24 cellular contexts compared by ENCODE assay signal in genomic region chr1:201374376-201374775, GRCh38. TPM values are rescaled to one million over a fixed set of nuclear protein-coding genes. Genes with fewer than 3 reads are reported as not detected.
DNase-seq lines count a peak whose midpoint lies in the region; ATAC-seq and TF ChIP-seq lines count a peak whose summit lies in the region.
"Had no signal": no experiment of that assay in that cellular context is flagged by ENCODE, and none has a peak within 500 bp of the region (broad histone marks: within the 10 kb centered on the region; RNA-seq: fewer than 3 reads in every experiment).

No MANE protein-coding gene starts in this region.

- no peaks in the 10 kb centered on the region for H3K23me2 ChIP-seq in H9 (ENCODE audit: insufficient read length, low read depth, low read length, poor library complexity, severe bottlenecking)

- H3K4me3 ChIP-seq in mesendoderm (ENCODE audit: low read length) = no peak overlapping the region
- H3K4me3 ChIP-seq in ascending aorta = no peak overlapping the region
- H3K4me3 ChIP-seq in body of pancreas = no peak overlapping the region
- H3K4me3 ChIP-seq: sigmoid colon had no signal

- no peaks in the 10 kb centered on the region for H3K36me3 Mint-ChIP-seq in H9 (ENCODE audit: insufficient read depth in 1 of 3, low read depth in 3 of 3)

- H3K9me3 Mint-ChIP-seq in H9 = no peaks in the 10 kb centered on the region
- H3K9me3 Mint-ChIP-seq: activated T-helper 2 cell treated with anti-CD3 and anti-CD28 coated beads, Interferon-gamma antibody, Interleukin-2, Interleukin-4, amounts not matched to agents 10 μg/mL and 5 μg/mL and 100 μg/mL, durations not matched to agents 14 hours and 24 hours and 36 hours; effector memory CD8-positive, alpha-beta T cell had no signal

- H3K27me3 Mint-ChIP-seq in H9 (ENCODE audit: low read depth) = peaks cover 12% of the 10 kb centered on the region

- no peak overlapping the region for H2BK120ac ChIP-seq in H9 (ENCODE audit: low read depth, low read length, poor library complexity, severe bottlenecking)
- H2BK120ac ChIP-seq in mesendoderm (ENCODE audit: low read depth, low read length) = no peak overlapping the region

- no peak for ATAC-seq in body of pancreas
- ATAC-seq: effector memory CD8-positive, alpha-beta T cell had no signal

- no peak overlapping the region for H3T11ph ChIP-seq in H9 (ENCODE audit: low read length)

- H4K8ac ChIP-seq in H9 (replicated peaks; ENCODE audit: insufficient read length, low read depth, low read length) = no peak overlapping the region
- H4K8ac ChIP-seq in mesendoderm (ENCODE audit: low read depth, low read length) = no peak overlapping the region

- CTCF ChIA-PET in GM10248 (lab: Yijun Ruan, JAX) = interaction anchor here (1.1 to 3.2 kb wide), 2 partner anchors 11 to 13 kb away, joined by 4 to 18 read pairs; no protein-coding TSS in a partner anchor

- H4K20me1 ChIP-seq in H9 (ENCODE audit: control insufficient read depth, insufficient read depth, insufficient read length) = no peaks in the 10 kb centered on the region

- no peak overlapping the region for H3K27ac ChIP-seq in H9 (ENCODE audit: insufficient read length, low read depth, low read length)
- no peak overlapping the region for H3K27ac ChIP-seq in mesendoderm (ENCODE audit: low read depth, low read length)
- H3K27ac ChIP-seq in ascending aorta = no peak overlapping the region
- H3K27ac ChIP-seq in body of pancreas = no peak overlapping the region
- H3K27ac ChIP-seq: sigmoid colon had no signal

- H3K18ac ChIP-seq in H9 (ENCODE audit: insufficient read length, low read depth, low read length) (no peak overlapping the region), mesendoderm (ENCODE audit: low read length) (no peak overlapping the region)

- H2BK5ac ChIP-seq in H9 (ENCODE audit: insufficient read length, low read length) (no peak overlapping the region), mesendoderm (ENCODE audit: low read length) (no peak overlapping the region)

- intact Hi-C loops in ascending aorta (cut with DNase I) (no loop called here), body of pancreas (cut with DNase I) (no loop called here)

- H3K4me1 ChIP-seq in H9 (ENCODE audit: insufficient read depth, low read length) = peaks cover 19% of the 10 kb centered on the region; the same call in 1 of the 2 replicates
- H3K4me1 ChIP-seq in mesendoderm (ENCODE audit: control insufficient read depth, low read depth, low read length) = peaks cover 19% of the 10 kb centered on the region
- no peaks in the 10 kb centered on the region for H3K4me1 ChIP-seq in ascending aorta
- H3K4me1 ChIP-seq in body of pancreas = peaks cover 8% of the 10 kb centered on the region
- H3K4me1 ChIP-seq: sigmoid colon had no signal

- H2BK15ac ChIP-seq in H9 (ENCODE audit: low read depth, low read length) = no peak overlapping the region
- no peak overlapping the region for H2BK15ac ChIP-seq in mesendoderm (replicated peaks; ENCODE audit: low read depth)

- H3K79me2 ChIP-seq in H9 (ENCODE audit: insufficient read depth, low read length) = no peaks in the 10 kb centered on the region
- no peaks in the 10 kb centered on the region for H3K79me2 ChIP-seq in mesendoderm (ENCODE audit: control insufficient read depth, insufficient read depth, low read length)

- no peak overlapping the region for H3K4ac ChIP-seq in H9 (ENCODE audit: low read depth, low read length)
- H3K4ac ChIP-seq in mesendoderm (ENCODE audit: low read depth, low read length) = no peak overlapping the region

- no peak overlapping the region for H2BK20ac ChIP-seq in H9 (ENCODE audit: low read depth, low read length, poor library complexity, severe bottlenecking)

- H3K9ac ChIP-seq in H9 (ENCODE audit: extremely low read depth, insufficient read length, low read length) (no peak overlapping the region), mesendoderm (ENCODE audit: low read length) (no peak overlapping the region)

- H3K36me3 ChIP-seq in mesendoderm (ENCODE audit: control insufficient read depth, insufficient read depth, low read length) (no peaks in the 10 kb centered on the region), ascending aorta (no peaks in the 10 kb centered on the region), body of pancreas (replicated peaks in 1 of 2; ENCODE audit: insufficient read depth in 1 of 2, low read depth in 2 of 2) (no peaks in the 10 kb centered on the region)
- H3K36me3 ChIP-seq: sigmoid colon had no signal

- peaks cover 65 to 67% of the 10 kb centered on the region in 2 experiments for H3K4me1 Mint-ChIP-seq in H9

- no peaks in the 10 kb centered on the region for H3K79me1 ChIP-seq in H9 (ENCODE audit: insufficient read depth, low read depth, low read length, poor library complexity, severe bottlenecking)
- H3K79me1 ChIP-seq in mesendoderm (ENCODE audit: low read length) = no peaks in the 10 kb centered on the region

- no peak overlapping the region for H2AFZ ChIP-seq in H9 (ENCODE audit: low read length)

- peak overlapping the region; percentile 4; the same call in 1 of the 2 replicates for H3K14ac ChIP-seq in H9 (ENCODE audit: insufficient read depth, low read length)

- H3K4me3 Mint-ChIP-seq in H9 = no peak overlapping the region
- H3K4me3 Mint-ChIP-seq: effector memory CD8-positive, alpha-beta T cell had no signal

- POLR2A ChIA-PET in GM10248 (lab: Yijun Ruan, JAX) = no interaction called here

- no peak for TF ChIP-seq POLR2A in body of pancreas (IDR thresholded peaks at IDR 0.05)

- peak overlapping the region in 2 of 3 experiments; percentile 25 to 65; a peak in 3 of 7 replicates for H3K27ac Mint-ChIP-seq in H9
- H3K27ac Mint-ChIP-seq: activated T-helper 2 cell treated with anti-CD3 and anti-CD28 coated beads, Interferon-gamma antibody, Interleukin-2, Interleukin-4, amounts not matched to agents 10 μg/mL and 5 μg/mL and 100 μg/mL, durations not matched to agents 14 hours and 24 hours and 36 hours; effector memory CD8-positive, alpha-beta T cell had no signal

- no peak overlapping the region for H3K56ac ChIP-seq in H9 (ENCODE audit: insufficient read length, low read depth, low read length)
- no peak overlapping the region for H3K56ac ChIP-seq in mesendoderm (ENCODE audit: low read length)

- no peak for DNase-seq in H9
- peak; percentile 57 for DNase-seq in NCI-H2029 (lab: John Stamatoyannopoulos, UW)
- DNase-seq in NCI-H82 treated with DMSO at 0.1 percent for 48 hours (lab: John Stamatoyannopoulos, UW; ENCODE audit: unreplicated experiment) = peak; percentile 81
- DNase-seq in mesendoderm = peak; percentile 61
- DNase-seq in GM10248 (ENCODE audit: extremely low spot score) = no peak
- DNase-seq in ascending aorta (ENCODE audit: low spot score in 2 of 2) = no peak
- DNase-seq in body of pancreas = no peak
- no peak for DNase-seq in stimulated activated CD4-positive, alpha-beta T cell treated with anti-CD3 and anti-CD28 coated beads, Interleukin-4, amount 100 ng/mL, for 1 hour
- DNase-seq: activated CD4-positive, alpha-beta T cell treated with anti-CD3 and anti-CD28 coated beads for 1 hour; effector memory CD8-positive, alpha-beta T cell; hippocampal formation; kidney glomerular epithelial cell; midbrain; NCI-H1930; nucleus accumbens; PC-3; sigmoid colon; stimulated activated CD4-positive, alpha-beta T cell treated with anti-CD3 and anti-CD28 coated beads, Interleukin-4, amount 100 ng/mL, for 24 hours; stimulated activated CD8-positive, alpha-beta memory T cell treated with anti-CD3 and anti-CD28 coated beads, Interleukin-4, amount 100 ng/mL, for 48 hours; T-helper 9 cell had no signal

- H3K23ac ChIP-seq in H9 (ENCODE audit: insufficient read length, low read depth, low read length) (no peak overlapping the region), mesendoderm (ENCODE audit: low read length) (no peak overlapping the region)

- no CpG with 5 or more reads among the region's 6 CpGs for WGBS in H9 (ENCODE audit: extremely low coverage, insufficient read length, low lambda C conversion rate)
- no CpG with 5 or more reads among the region's 6 CpGs for WGBS in mesendoderm (ENCODE audit: extremely low coverage, insufficient coverage, low lambda C conversion rate)
- 16 to 17% methylated on average over 6 of the region's 6 CpGs for WGBS in body of pancreas, 2 donors

- H3K4me2 ChIP-seq in H9 (ENCODE audit: insufficient read depth, insufficient read length, low read length) = no peak overlapping the region
- no peak overlapping the region for H3K4me2 ChIP-seq in mesendoderm (ENCODE audit: low read length)

- H3K27me3 ChIP-seq in H9 (ENCODE audit: insufficient read depth, low read length) (no peaks in the 10 kb centered on the region; the same call in 1 of the 2 replicates), mesendoderm (ENCODE audit: insufficient read depth, low read length, poor library complexity) (no peaks in the 10 kb centered on the region), ascending aorta (no peaks in the 10 kb centered on the region), body of pancreas (no peaks in the 10 kb centered on the region)
- H3K27me3 ChIP-seq: sigmoid colon had no signal

- H4K91ac ChIP-seq in H9 (ENCODE audit: insufficient read length, low read depth, low read length) = no peak overlapping the region

- H3K9me3 ChIP-seq in H9 (ENCODE audit: control insufficient read depth, low read depth, low read length) (no peaks in the 10 kb centered on the region), ascending aorta (no peaks in the 10 kb centered on the region), body of pancreas (no peaks in the 10 kb centered on the region)
- H3K9me3 ChIP-seq: sigmoid colon had no signal

- TF ChIP-seq CTCF in H9 (conservative IDR thresholded peaks at IDR 0.05) (no peak), GM10248 (IDR thresholded peaks at IDR 0.05; ENCODE audit: control extremely low read depth, extremely low read depth, low read depth, missing control alignments) (no peak), ascending aorta (IDR thresholded peaks at IDR 0.05) (no peak), body of pancreas (IDR thresholded peaks at IDR 0.05) (no peak)

- H4K5ac ChIP-seq in H9 (ENCODE audit: insufficient read length, low read depth, low read length) (no peak overlapping the region), mesendoderm (ENCODE audit: low read length) (no peak overlapping the region)

- no peak overlapping the region for H2BK12ac ChIP-seq in H9 (ENCODE audit: insufficient read length, low read depth, low read length)

- H2AK5ac ChIP-seq in H9 (ENCODE audit: insufficient read length, low read length) (no peak overlapping the region), mesendoderm (ENCODE audit: low read length) (no peak overlapping the region)

RNA-seq across cellular contexts. Expression of gene TNNT2, which starts 3.1 kb away (rescaled TPM):
- total RNA-seq in H9 (2021) (5.9 and 8.6 TPM in 2 replicates), ascending aorta (not detected), body of pancreas (1 to 10 TPM in 1 of 2 donors, not detected in 1; 1.8 TPM)
- polyA plus RNA-seq in mesendoderm (2013, experiment 1 of 2) = 9.1 TPM
- polyA plus RNA-seq in mesendoderm (2013, experiment 2 of 2) = 10.8 TPM
- total RNA-seq: activated T-helper 2 cell treated with anti-CD3 and anti-CD28 coated beads, Interferon-gamma antibody, Interleukin-2, Interleukin-4, amounts not matched to agents 10 μg/mL and 5 μg/mL and 100 μg/mL, durations not matched to agents 14 hours and 24 hours and 36 hours; cerebellum; fibroblast of lung had no signal

RNA-seq across cellular contexts. Expression of gene LAD1, which starts 24.7 kb away (rescaled TPM):
- total RNA-seq in H9 (2021) (29.0 and 30.1 TPM in 2 replicates), ascending aorta (0.43 TPM), body of pancreas (10 to 100 TPM; 46.1 to 54.7 TPM)
- 35.3 TPM for polyA plus RNA-seq in mesendoderm (2013, experiment 1 of 2)
- polyA plus RNA-seq in mesendoderm (2013, experiment 2 of 2) = 35.8 TPM
- total RNA-seq: activated T-helper 2 cell treated with anti-CD3 and anti-CD28 coated beads, Interferon-gamma antibody, Interleukin-2, Interleukin-4, amounts not matched to agents 10 μg/mL and 5 μg/mL and 100 μg/mL, durations not matched to agents 14 hours and 24 hours and 36 hours; cerebellum; fibroblast of lung; sigmoid colon; temporal lobe had no signal
- polyA plus RNA-seq: fibroblast of lung had no signal

RNA-seq across cellular contexts. Expression of gene TNNI1, which starts 47.2 kb away (rescaled TPM):
- 0.29 TPM in 1 of 2 replicates, not detected in the other for total RNA-seq in H9 (2021)
- 0.20 TPM for polyA plus RNA-seq in mesendoderm (2013, experiment 1 of 2)
- 0.10 TPM for polyA plus RNA-seq in mesendoderm (2013, experiment 2 of 2)
- total RNA-seq in ascending aorta = not detected
- total RNA-seq in body of pancreas = not detected
- total RNA-seq: activated T-helper 2 cell treated with anti-CD3 and anti-CD28 coated beads, Interferon-gamma antibody, Interleukin-2, Interleukin-4, amounts not matched to agents 10 μg/mL and 5 μg/mL and 100 μg/mL, durations not matched to agents 14 hours and 24 hours and 36 hours; fibroblast of lung; PC-3; sigmoid colon; temporal lobe had no signal

Comparison
In these comparisons a context has a peak if more than half of its experiments do, and no peak if none do; other contexts are left out.
1. DNase-seq: peak in NCI-H2029 (single experiment), NCI-H82 treated with DMSO at 0.1 percent for 48 hours (single experiment) and mesendoderm (single experiment); none in H9 (single experiment), GM10248 (single experiment), ascending aorta (0 of 2), body of pancreas (0 of 4) and stimulated activated CD4-positive, alpha-beta T cell treated with anti-CD3 and anti-CD28 coated beads, Interleukin-4, amount 100 ng/mL, for 1 hour (single experiment).
2. RNA of gene LAD1, which starts 24.7 kb away (total RNA-seq): 46.1 to 54.7 TPM in body of pancreas and 29.0 to 30.1 TPM in H9; 0.43 TPM in ascending aorta (single experiment); every median in the first group is over 10 times any median in the second.